8 cellular contexts compared by ENCODE assay signal in the genomic region with DNA sequence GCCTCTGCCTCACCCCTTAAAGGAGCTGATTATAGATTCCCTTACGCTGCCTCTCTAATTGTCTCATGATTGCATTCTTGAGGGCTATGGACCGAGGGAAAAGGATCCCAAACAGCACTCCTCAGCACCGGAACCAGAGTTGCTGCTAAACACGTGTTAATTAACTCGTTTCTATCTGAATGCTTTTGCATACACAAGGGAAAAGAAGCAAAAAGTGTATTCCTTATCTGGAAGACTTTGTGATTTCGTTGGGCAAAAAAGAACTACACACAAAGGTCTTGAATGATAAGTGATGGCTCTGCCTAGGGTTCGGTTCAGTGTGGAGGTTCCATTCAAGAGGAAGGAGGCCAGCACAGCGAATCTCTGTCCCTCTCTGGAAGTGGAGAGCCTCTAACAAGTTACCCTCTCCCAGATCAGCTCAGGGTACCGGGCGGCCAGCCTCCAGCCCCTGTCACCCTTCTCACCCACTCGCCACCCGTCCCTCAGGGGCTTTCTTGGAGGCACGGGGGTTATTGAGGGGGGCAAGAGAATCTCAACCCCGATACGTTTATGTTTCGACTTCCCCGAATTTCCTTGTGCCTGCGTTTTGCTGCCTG. TPM values are rescaled to one million over a fixed set of nuclear protein-coding genes. Genes with fewer than 3 reads are reported as not detected.
DNase-seq lines count a peak whose midpoint lies in the region; ATAC-seq and TF ChIP-seq lines count a peak whose summit lies in the region.

No MANE protein-coding gene starts in this region.

- H2BK5ac ChIP-seq in trophoblast cell (ENCODE audit: low read depth, low read length, poor library complexity): peak overlapping the region; percentile 81

- H4K20me1 ChIP-seq in fibroblast of lung (ENCODE audit: control insufficient read depth, extremely low read depth, insufficient read depth, low read length): no peaks in the 10 kb centered on the region

- H3K9ac ChIP-seq in fibroblast of lung (ENCODE audit: insufficient read depth, low read length) (peak overlapping the region; percentile 74), trophoblast cell (ENCODE audit: low read length) (peak overlapping the region; percentile 84)

- no peak for TF ChIP-seq CTCF in AG04449 (IDR thresholded peaks at IDR 0.05; ENCODE audit: insufficient read depth, low read length, missing control alignments)
- TF ChIP-seq CTCF in GM13976 (IDR thresholded peaks at IDR 0.05; ENCODE audit: borderline replicate concordance, control extremely low read depth, extremely low read depth, insufficient read depth, missing control alignments): no peak
- no peak for TF ChIP-seq CTCF in WERI-Rb-1 (IDR thresholded peaks at IDR 0.05; ENCODE audit: low read depth, low read length)
- no peak for TF ChIP-seq CTCF in fibroblast of lung (conservative IDR thresholded peaks at IDR 0.05 in 1 of 2, IDR thresholded peaks at IDR 0.05 in 1 of 2; ENCODE audit: low read depth in 1 of 2, low read length in 2 of 2)

- no peaks in the 10 kb centered on the region for H3K27me3 ChIP-seq in WERI-Rb-1 (ENCODE audit: insufficient read depth, low read depth, severe bottlenecking)
- no peaks in the 10 kb centered on the region for H3K27me3 ChIP-seq in fibroblast of lung (ENCODE audit: control insufficient read depth, insufficient read depth, low read length)
- no peaks in the 10 kb centered on the region for H3K27me3 ChIP-seq in trophoblast cell (ENCODE audit: insufficient read depth, low read length)

- peak overlapping the region; percentile 73 for H3K4me3 ChIP-seq in AG04449 (ENCODE audit: low read depth, low read length)
- H3K4me3 ChIP-seq in WERI-Rb-1 (ENCODE audit: low read depth, low read length): peak overlapping the region; percentile 76
- H3K4me3 ChIP-seq in fibroblast of lung (replicated peaks in 1 of 4; ENCODE audit: control extremely low read depth in 1 of 4, insufficient read depth in 1 of 4, low read depth in 3 of 4, low read length in 4 of 4): peak overlapping the region; percentile 55 to 89 (median 81)
- peak overlapping the region; percentile 66 for H3K4me3 ChIP-seq in trophoblast cell (ENCODE audit: low read depth, low read length)

- H3K27ac ChIP-seq in WERI-Rb-1: peak overlapping the region; percentile 75
- peak overlapping the region; percentile 93 for H3K27ac ChIP-seq in fibroblast of lung (ENCODE audit: insufficient read depth, low read length)
- peak overlapping the region; percentile 84 for H3K27ac ChIP-seq in trophoblast cell (ENCODE audit: low read depth, low read length)

- H3K9me3 ChIP-seq in WERI-Rb-1 (ENCODE audit: severe bottlenecking) (no peaks in the 10 kb centered on the region), fibroblast of lung (ENCODE audit: control insufficient read depth, insufficient read depth, low read depth, low read length) (no peaks in the 10 kb centered on the region), trophoblast cell (ENCODE audit: insufficient read depth, low read depth, low read length) (no peaks in the 10 kb centered on the region)

- H3K79me2 ChIP-seq in fibroblast of lung (ENCODE audit: control insufficient read depth, insufficient read depth, low read length) (peaks cover 33% of the 10 kb centered on the region), trophoblast cell (ENCODE audit: control insufficient read depth, insufficient read depth, low read length, poor library complexity) (peaks cover 26% of the 10 kb centered on the region)

- peak overlapping the region; percentile 79 for H2BK120ac ChIP-seq in trophoblast cell (ENCODE audit: insufficient read depth, low read length, poor library complexity)

- peak overlapping the region; percentile 95 for H4K8ac ChIP-seq in trophoblast cell (ENCODE audit: low read depth, low read length)

- POLR2A ChIA-PET in AG04449 (lab: Yijun Ruan, JAX): interaction anchor here (1.1 to 1.7 kb wide), 2 partner anchors 22 to 31 kb away, joined by 6 to 9 read pairs; a partner anchor contains a TSS

- H3K18ac ChIP-seq in trophoblast cell (ENCODE audit: low read length): peak overlapping the region; percentile 93

- DNase-seq in AG04449 (ENCODE audit: low read depth, low spot score): no peak
- peak; percentile 58 for DNase-seq in GM13976 (ENCODE audit: low spot score)
- no peak for DNase-seq in WERI-Rb-1
- DNase-seq in fibroblast of lung (ENCODE audit: low read depth in 2 of 2): peak in 1 of 2 donors; percentile 58
- DNase-seq in trophoblast cell: peak in 1 of 2 donors; percentile 45
- no peak for DNase-seq in cerebellar nuclear complex (lab: John Stamatoyannopoulos, UW)
- DNase-seq in HuH-7.5 (ENCODE audit: low spot score): no peak

- no CpG with 5 or more reads among the region's 18 CpGs for WGBS in trophoblast cell (ENCODE audit: extremely low coverage, insufficient coverage, insufficient read length)

- H2BK12ac ChIP-seq in trophoblast cell (ENCODE audit: low read length): peak overlapping the region; percentile 30

- H3K36me3 ChIP-seq in WERI-Rb-1: peaks cover 14% of the 10 kb centered on the region
- H3K36me3 ChIP-seq in fibroblast of lung (ENCODE audit: control insufficient read depth, insufficient read depth, low read length): peaks cover 1% of the 10 kb centered on the region
- peaks cover 3 to 9% of the 10 kb centered on the region in 2 experiments for H3K36me3 ChIP-seq in trophoblast cell (ENCODE audit: control insufficient read depth in 1 of 2, insufficient read depth in 2 of 2, low read length in 2 of 2)

- peak overlapping the region; percentile 82 for H2AK5ac ChIP-seq in trophoblast cell (ENCODE audit: low read length)

- CTCF ChIA-PET in AG04449 (lab: Yijun Ruan, JAX): interaction anchor here (1.0 to 2.4 kb wide), 5 partner anchors 18 to 54 kb away, joined by 3 to 11 read pairs (median 5); no protein-coding TSS in a partner anchor

- peak overlapping the region; percentile 85 for H3K4ac ChIP-seq in trophoblast cell (ENCODE audit: low read depth, low read length)

- H3K79me1 ChIP-seq in trophoblast cell (ENCODE audit: low read length): peaks cover 44% of the 10 kb centered on the region

- ATAC-seq in HG03175 (IDR thresholded peaks at IDR 0.05; ENCODE audit: unreplicated experiment): no peak

- H4K91ac ChIP-seq in trophoblast cell (ENCODE audit: low read depth, low read length): peak overlapping the region; percentile 89

- in situ Hi-C loops in GM13976 (cut with MboI; ENCODE audit: low sequenced_read_pairs, unreplicated experiment): no loop called here

- H4K12ac ChIP-seq in trophoblast cell (ENCODE audit: low read depth, low read length): peak overlapping the region; percentile 82

- H2AFZ ChIP-seq in fibroblast of lung (ENCODE audit: low read length) (no peak overlapping the region), trophoblast cell (ENCODE audit: insufficient read depth, low read length, poor library complexity) (peak overlapping the region; percentile 82)

- no peak overlapping the region for H3K23ac ChIP-seq in trophoblast cell (ENCODE audit: low read length)

- H3K4me1 ChIP-seq in fibroblast of lung (ENCODE audit: control insufficient read depth, extremely low read depth, insufficient read depth, low read length) (peaks cover 23% of the 10 kb centered on the region), trophoblast cell (ENCODE audit: control insufficient read depth in 1 of 2, insufficient read depth in 2 of 2, low read length in 2 of 2) (peaks cover 50% of the 10 kb centered on the region in 2 experiments)

- H3K4me2 ChIP-seq in fibroblast of lung (ENCODE audit: extremely low read depth, insufficient read depth, low read length) (peak overlapping the region; percentile 71), trophoblast cell (ENCODE audit: low read length) (peak overlapping the region; percentile 90)

- H3K14ac ChIP-seq in trophoblast cell (ENCODE audit: low read length): peak overlapping the region; percentile 91

RNA-seq across cellular contexts. Expression of a gene that starts 0.5 kb away (rescaled TPM):
- 56.0 and 61.8 TPM in 2 replicates for total RNA-seq in fibroblast of lung
- 30.5 and 54.1 TPM in 2 replicates for polyA plus RNA-seq in fibroblast of lung
- polyA plus RNA-seq in fibroblast of lung (2012): 84.2 and 121 TPM in 2 replicates
- polyA minus RNA-seq in fibroblast of lung (ENCODE audit: low replicate concordance): 141 and 175 TPM in 2 replicates
- polyA plus RNA-seq in trophoblast cell (2013): 225 and 252 TPM in 2 replicates

RNA-seq across cellular contexts. Expression of a gene that starts 1.2 kb away (rescaled TPM):
- 25.9 and 27.7 TPM in 2 replicates for total RNA-seq in fibroblast of lung
- 15.1 and 24.7 TPM in 2 replicates for polyA plus RNA-seq in fibroblast of lung
- polyA plus RNA-seq in fibroblast of lung (2012): 11.6 and 21.9 TPM in 2 replicates
- 36.4 and 43.2 TPM in 2 replicates for polyA minus RNA-seq in fibroblast of lung (ENCODE audit: low replicate concordance)
- polyA plus RNA-seq in trophoblast cell (2013): 22.3 and 22.9 TPM in 2 replicates

RNA-seq across cellular contexts. Expression of a gene that starts 10.5 kb away (rescaled TPM):
- total RNA-seq in fibroblast of lung: under 0.01 and 0.17 TPM in 2 replicates
- polyA plus RNA-seq in fibroblast of lung: 0.05 and 0.07 TPM in 2 replicates
- 0.24 and 0.35 TPM in 2 replicates for polyA plus RNA-seq in fibroblast of lung (2012)
- not detected in 2 replicates for polyA minus RNA-seq in fibroblast of lung (ENCODE audit: low replicate concordance)
- polyA plus RNA-seq in trophoblast cell (2013): 7.7 and 7.9 TPM in 2 replicates

RNA-seq across cellular contexts. Expression of a gene that starts 21.7 kb away (rescaled TPM):
- 64.7 and 69.5 TPM in 2 replicates for total RNA-seq in fibroblast of lung
- 33.8 and 34.1 TPM in 2 replicates for polyA plus RNA-seq in fibroblast of lung
- polyA plus RNA-seq in fibroblast of lung (2012): 51.1 and 54.7 TPM in 2 replicates
- polyA minus RNA-seq in fibroblast of lung (ENCODE audit: low replicate concordance): 95.5 and 104 TPM in 2 replicates
- 59.7 and 61.2 TPM in 2 replicates for polyA plus RNA-seq in trophoblast cell (2013)

RNA-seq across cellular contexts. Expression of a gene that starts 24.4 kb away (rescaled TPM):
- total RNA-seq in fibroblast of lung: 14.1 and 20.3 TPM in 2 replicates
- polyA plus RNA-seq in fibroblast of lung: 11.9 and 17.1 TPM in 2 replicates
- polyA plus RNA-seq in fibroblast of lung (2012): 28.8 and 39.7 TPM in 2 replicates
- 4.3 and 4.5 TPM in 2 replicates for polyA minus RNA-seq in fibroblast of lung (ENCODE audit: low replicate concordance)
- 82.7 and 85.1 TPM in 2 replicates for polyA plus RNA-seq in trophoblast cell (2013)
